Comparison of ENCODE assay signal across 19 cellular contexts in genomic region chr5:179916523-179916922, GRCh38.
"Had no signal": no experiment of that assay in that cellular context is flagged by ENCODE, and none has a peak within 500 bp of the region (broad histone marks: within the 10 kb centered on the region; RNA-seq: fewer than 3 reads in every experiment).

No MANE protein-coding gene starts in this region.

- H3K27ac ChIP-seq: foreskin keratinocyte, parathyroid adenoma, right atrium auricular region, suprapubic skin had no signal

- H3K27me3 Mint-ChIP-seq: activated naive CD8-positive, alpha-beta T cell treated with anti-CD3 and anti-CD28 coated beads, Interleukin-2, amount 50 U/mL, for 24 hours had no signal

- H3K9me3 ChIP-seq: right atrium auricular region, suprapubic skin had no signal

- H3K27ac Mint-ChIP-seq: activated CD4-positive, alpha-beta T cell treated with anti-CD3 and anti-CD28 coated beads, Interleukin-2, amount 10 ng/mL, durations not matched to agents 24 days and 14 days; activated CD8-positive, alpha-beta T cell treated with anti-CD3 and anti-CD28 coated beads, Interleukin-2, amount 10 ng/mL, durations not matched to agents 7 days and 5 days; activated naive CD8-positive, alpha-beta T cell treated with anti-CD3 and anti-CD28 coated beads, Interleukin-2, amount 50 U/mL, for 24 hours; stimulated activated naive CD8-positive, alpha-beta T cell treated with anti-CD3 and anti-CD28 coated beads, Interleukin-15, Interleukin-2, amounts not matched to agents 100 ng/mL and 50 ng/mL, for 24 hours; T-helper 17 cell had no signal

- DNase-seq: activated CD4-positive, alpha-beta T cell treated with anti-CD3 and anti-CD28 coated beads, Interleukin-2, amount 10 ng/mL, durations not matched to agents 24 days and 14 days; activated CD4-positive, CD25-positive, alpha-beta regulatory T cell; activated CD8-positive, alpha-beta T cell treated with anti-CD3 and anti-CD28 coated beads, Interleukin-2, amount 10 ng/mL, durations not matched to agents 7 days and 5 days; activated naive CD4-positive, alpha-beta T cell treated with Interleukin-2 at 50 U/mL for 16 hours; activated naive CD8-positive, alpha-beta T cell treated with anti-CD3 and anti-CD28 coated beads, Interleukin-2, amount 50 U/mL, for 24 hours; aorta; effector memory CD4-positive, alpha-beta T cell; foreskin keratinocyte; left colon; midbrain; small intestine; stimulated activated CD4-positive, alpha-beta T cell treated with anti-CD3 and anti-CD28 coated beads, Interleukin-4, amount 100 ng/mL, for 4 hours; stimulated activated CD8-positive, alpha-beta memory T cell treated with anti-CD3 and anti-CD28 coated beads, Interleukin-4, amount 100 ng/mL, for 48 hours; T-helper 17 cell had no signal

- H3K27me3 ChIP-seq: right atrium auricular region, suprapubic skin had no signal

- ATAC-seq: activated CD8-positive, alpha-beta T cell treated with anti-CD3 and anti-CD28 coated beads, Interleukin-2, amount 10 ng/mL, durations not matched to agents 7 days and 5 days; activated naive CD8-positive, alpha-beta T cell treated with anti-CD3 and anti-CD28 coated beads, Interleukin-2, amount 50 U/mL, for 24 hours; foreskin keratinocyte; left colon; T-helper 17 cell had no signal

- H3K4me3 ChIP-seq: lung, right atrium auricular region, suprapubic skin had no signal

- H3K4me1 Mint-ChIP-seq: T-helper 17 cell had no signal

- H3K36me3 ChIP-seq: right atrium auricular region, suprapubic skin had no signal

- H3K4me1 ChIP-seq: foreskin keratinocyte, parathyroid adenoma, right atrium auricular region had no signal

- H3K9me3 Mint-ChIP-seq: activated CD4-positive, alpha-beta T cell treated with anti-CD3 and anti-CD28 coated beads, Interleukin-2, amount 10 ng/mL, durations not matched to agents 24 days and 14 days; activated naive CD8-positive, alpha-beta T cell treated with anti-CD3 and anti-CD28 coated beads, Interleukin-2, amount 50 U/mL, for 24 hours; stimulated activated naive CD8-positive, alpha-beta T cell treated with anti-CD3 and anti-CD28 coated beads, Interleukin-15, Interleukin-2, amounts not matched to agents 100 ng/mL and 50 ng/mL, for 24 hours had no signal

- H3K4me3 Mint-ChIP-seq: activated CD4-positive, alpha-beta T cell treated with anti-CD3 and anti-CD28 coated beads, Interleukin-2, amount 10 ng/mL, durations not matched to agents 24 days and 14 days; activated CD8-positive, alpha-beta T cell treated with anti-CD3 and anti-CD28 coated beads, Interleukin-2, amount 10 ng/mL, durations not matched to agents 7 days and 5 days; activated naive CD8-positive, alpha-beta T cell treated with anti-CD3 and anti-CD28 coated beads, Interleukin-2, amount 50 U/mL, for 24 hours; stimulated activated naive CD8-positive, alpha-beta T cell treated with anti-CD3 and anti-CD28 coated beads, Interleukin-15, Interleukin-2, amounts not matched to agents 100 ng/mL and 50 ng/mL, for 24 hours; T-helper 17 cell had no signal
